In the genomic region with DNA sequence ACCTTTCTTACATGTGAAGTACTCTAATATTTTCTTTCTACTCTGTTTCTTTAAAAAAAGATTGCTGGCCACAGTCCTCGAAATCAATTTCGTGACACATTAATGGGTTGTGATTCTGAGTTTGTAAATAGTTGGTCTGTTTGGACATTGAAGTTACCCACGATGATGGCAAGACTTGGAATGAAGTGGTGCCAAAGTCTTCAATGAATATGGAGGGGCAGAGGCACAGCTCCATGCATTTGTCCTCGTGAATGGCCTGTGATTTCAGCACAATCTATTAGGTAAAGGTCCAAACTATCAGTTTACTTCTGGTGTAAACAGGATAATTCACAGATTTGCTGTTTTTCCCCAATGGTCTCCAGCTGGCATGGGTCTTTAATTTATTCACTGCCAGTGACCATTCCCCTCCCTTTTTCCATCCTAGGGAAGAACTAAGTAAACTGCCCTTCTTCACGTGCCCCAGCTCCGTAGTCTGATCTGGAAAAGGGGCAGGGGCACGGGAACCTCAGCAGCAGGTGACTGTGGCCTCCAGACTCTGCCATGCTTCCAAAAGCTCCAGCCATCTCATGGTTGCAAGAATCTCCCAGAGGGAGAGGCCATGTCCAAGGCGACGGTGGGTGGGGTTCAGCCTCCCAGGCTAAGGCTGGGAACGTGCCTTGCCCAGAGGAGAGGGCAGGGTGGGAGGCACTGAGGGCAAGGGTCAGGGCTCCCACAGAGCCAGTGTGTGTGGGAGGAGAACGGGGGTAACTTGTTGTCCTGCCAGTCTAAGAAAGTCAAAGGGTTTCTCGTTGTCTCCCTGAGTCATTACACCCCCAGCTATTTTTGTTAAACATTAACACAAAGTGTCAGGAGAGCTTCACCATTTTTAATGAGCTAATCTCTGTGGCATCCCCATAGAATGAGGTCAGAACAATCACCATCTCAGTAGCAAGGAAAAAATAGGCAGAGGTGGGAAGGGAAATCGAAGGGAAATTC, we compare ENCODE assay signal across 13 cellular contexts. TPM values are rescaled to one million over a fixed set of nuclear protein-coding genes. Genes with fewer than 3 reads are reported as not detected.
A peak's percentile ranks its signal among the peaks of the same experiment; 100 is the strongest.
DNase-seq lines count a peak whose midpoint lies in the region; ATAC-seq and TF ChIP-seq lines count a peak whose summit lies in the region.
"Had no signal": no experiment of that assay in that cellular context is flagged by ENCODE, and none has a peak within 500 bp of the region (broad histone marks: within the 10 kb centered on the region; RNA-seq: fewer than 3 reads in every experiment).

No MANE protein-coding gene starts in this region.

- in situ Hi-C loops in astrocyte of the spinal cord (cut with HindIII; ENCODE audit: low sequenced_read_pairs): no loop called here

- TF ChIP-seq CTCF in HFFc6 (IDR thresholded peaks at IDR 0.05): no peak
- no peak for TF ChIP-seq CTCF in astrocyte of the spinal cord (IDR thresholded peaks at IDR 0.05; ENCODE audit: low read depth, low read length)
- TF ChIP-seq CTCF in stomach (IDR thresholded peaks at IDR 0.05): no peak

- H3K27ac ChIP-seq in stomach: peak overlapping the region; percentile 21 to 88 (median 50)
- H3K27ac ChIP-seq: cardiac muscle cell had no signal

- 42 to 53% (median 49%) methylated on average over 12 to 13 of the region's 13 CpGs for WGBS in stomach, 5 donors

- DNase-seq in HFFc6: peak; percentile 56
- peak; percentile 19 for DNase-seq in astrocyte of the spinal cord (ENCODE audit: low read depth, low spot score)
- DNase-seq in left kidney (ENCODE audit: low read depth, low spot score): peak; percentile 69
- no peak for DNase-seq in stomach
- no peak for DNase-seq in NCI-H526 (lab: John Stamatoyannopoulos, UW)
- DNase-seq: activated CD4-positive, alpha-beta memory T cell treated with anti-CD3 and anti-CD28 coated beads, Interleukin-2, amount 10 ng/mL, durations not matched to agents 7 days and 5 days; DND-41; NCI-H1092 had no signal

- H3K4me1 ChIP-seq in stomach: peaks cover 17 to 41% (median 29%) of the 10 kb centered on the region in 4 donors

- peaks cover 5% of the 10 kb centered on the region for H3K27me3 Mint-ChIP-seq in HFFc6 (ENCODE audit: insufficient read depth)

- no peak for TF ChIP-seq EP300 in stomach (IDR thresholded peaks at IDR 0.05)

- no peaks in the 10 kb centered on the region for H3K9me3 Mint-ChIP-seq in HFFc6
- H3K9me3 Mint-ChIP-seq: activated CD4-positive, alpha-beta memory T cell treated with anti-CD3 and anti-CD28 coated beads, Interleukin-2, amount 10 ng/mL, durations not matched to agents 7 days and 5 days had no signal

- ATAC-seq in HG02973 (IDR thresholded peaks at IDR 0.05; ENCODE audit: unreplicated experiment) (no peak), HG03442 (IDR thresholded peaks at IDR 0.05; ENCODE audit: unreplicated experiment) (no peak), HG02852 (IDR thresholded peaks at IDR 0.05; ENCODE audit: unreplicated experiment) (no peak)
- ATAC-seq: Panc1 had no signal

- H3K36me3 ChIP-seq in stomach: no peaks in the 10 kb centered on the region
- H3K36me3 ChIP-seq: cardiac muscle cell had no signal

- no peak for TF ChIP-seq POLR2A in stomach (IDR thresholded peaks at IDR 0.05)

- no peak overlapping the region for H3K4me3 ChIP-seq in astrocyte of the spinal cord (ENCODE audit: low read depth, low read length)
- H3K4me3 ChIP-seq in stomach: no peak overlapping the region
- H3K4me3 ChIP-seq: cardiac muscle cell had no signal

- no peaks in the 10 kb centered on the region for H3K9me3 ChIP-seq in stomach

- no peaks in the 10 kb centered on the region for H3K36me3 Mint-ChIP-seq in HFFc6 (ENCODE audit: low read depth)

- peaks cover 0 to 12% (median 0%) of the 10 kb centered on the region in 3 donors for H3K27me3 ChIP-seq in stomach
- H3K27me3 ChIP-seq: cardiac muscle cell had no signal

- intact Hi-C loops in stomach (cut with DNase I; ENCODE audit: low total_unique reads): no loop called here

- peaks cover 63% of the 10 kb centered on the region for H3K4me1 Mint-ChIP-seq in HFFc6 (ENCODE audit: low read depth)

- peak overlapping the region; percentile 47; the same call in 1 of the 2 replicates for H3K27ac Mint-ChIP-seq in HFFc6
- H3K27ac Mint-ChIP-seq: activated CD4-positive, alpha-beta memory T cell treated with anti-CD3 and anti-CD28 coated beads, Interleukin-2, amount 10 ng/mL, durations not matched to agents 7 days and 5 days had no signal

- H3K4me3 Mint-ChIP-seq in HFFc6: no peak overlapping the region
- H3K4me3 Mint-ChIP-seq: activated CD4-positive, alpha-beta memory T cell treated with anti-CD3 and anti-CD28 coated beads, Interleukin-2, amount 10 ng/mL, durations not matched to agents 7 days and 5 days had no signal

RNA-seq across cellular contexts. Expression of gene PEX26, which starts 16.9 kb away (rescaled TPM):
- total RNA-seq in HFFc6 (2021; fragmentation: NEBNext Ultra II Directional; extraction: Animal tissue kit (Norgen Biotek cat#: 25700)): 10 to 100 TPM; 38.9 to 49.8 (median 43.5) TPM
- 100 to 1,000 TPM in 1 of 5 donors, 10 to 100 TPM in 4; 11.7 to 564 (median 17.9) TPM for total RNA-seq in stomach
- polyA plus RNA-seq in stomach: 10 to 100 TPM in 2 of 3 donors, 1 to 10 TPM in 1; 6.7 to 20.5 (median 12.7) TPM

RNA-seq across cellular contexts. Expression of gene MICAL3, which starts 36.6 kb away (rescaled TPM):
- 10 to 100 TPM; 38.6 to 44.1 (median 39.7) TPM for total RNA-seq in HFFc6 (2021; fragmentation: NEBNext Ultra II Directional; extraction: Animal tissue kit (Norgen Biotek cat#: 25700))
- total RNA-seq in stomach: 100 to 1,000 TPM in 1 of 5 donors, 10 to 100 TPM in 4; 17.5 to 130 (median 37.3) TPM
- 1 to 10 TPM; 3.5 to 5.1 (median 4.9) TPM for polyA plus RNA-seq in stomach

RNA-seq across cellular contexts. Expression of gene TUBA8, which starts 49.7 kb away (rescaled TPM):
- under 1 TPM; 0.14 to 0.43 (median 0.29) TPM for total RNA-seq in HFFc6 (2021; fragmentation: NEBNext Ultra II Directional; extraction: Animal tissue kit (Norgen Biotek cat#: 25700))
- not detected for total RNA-seq in stomach
- 1 to 10 TPM; 3.1 to 4.1 (median 3.5) TPM for polyA plus RNA-seq in stomach

Comparison
In these comparisons a context has a peak if more than half of its experiments do, and no peak if none do; other contexts are left out.
1. DNase-seq: peak in HFFc6 (single experiment), astrocyte of the spinal cord (single experiment) and left kidney (single experiment); none in stomach (single experiment) and NCI-H526 (0 of 2).